8 cellular contexts compared by ENCODE assay signal in genomic region chr1:42173155-42173933, GRCh38. TPM values are rescaled to one million over a fixed set of nuclear protein-coding genes. Genes with fewer than 3 reads are reported as not detected.
DNase-seq lines count a peak whose midpoint lies in the region; ATAC-seq and TF ChIP-seq lines count a peak whose summit lies in the region.

No MANE protein-coding gene starts in this region.

- CTCF ChIA-PET in activated CD4-positive, alpha-beta T cell treated with anti-CD3 and anti-CD28 coated beads for 36 hours (lab: Charles Lee) = interaction anchor here (0.6 to 3.0 kb wide), 58 partner anchors 7 to 985 kb away, joined by 3 to 16 read pairs (median 4); no protein-coding TSS in a partner anchor

- peaks cover 3% of the 10 kb centered on the region for H3K27me3 Mint-ChIP-seq in activated CD4-positive, alpha-beta T cell treated with anti-CD3 and anti-CD28 coated beads for 36 hours
- no peaks in the 10 kb centered on the region for H3K27me3 Mint-ChIP-seq in chondrocyte (ENCODE audit: low read depth)

- ATAC-seq in activated CD4-positive, alpha-beta T cell treated with anti-CD3 and anti-CD28 coated beads for 36 hours = peak; percentile 82
- ATAC-seq in left lobe of liver = peak; percentile 88
- ATAC-seq in HG03354 (IDR thresholded peaks at IDR 0.05; ENCODE audit: poor library complexity, severe bottlenecking, unreplicated experiment) = no peak

- peaks cover 4% of the 10 kb centered on the region for H3K36me3 Mint-ChIP-seq in activated CD4-positive, alpha-beta T cell treated with anti-CD3 and anti-CD28 coated beads for 36 hours (ENCODE audit: low read depth)
- H3K36me3 Mint-ChIP-seq in chondrocyte (ENCODE audit: low read depth) = no peaks in the 10 kb centered on the region

- peak; percentile 78 for DNase-seq in NCI-H510A treated with DMSO at 0.1 percent for 48 hours (lab: John Stamatoyannopoulos, UW)
- no peak for DNase-seq in NCI-H510A (lab: John Stamatoyannopoulos, UW)
- peak; percentile 45 for DNase-seq in NCI-H345 (lab: John Stamatoyannopoulos, UW)
- peak; percentile 81 for DNase-seq in activated CD4-positive, alpha-beta T cell treated with anti-CD3 and anti-CD28 coated beads for 36 hours
- DNase-seq in chondrocyte (ENCODE audit: low spot score) = no peak
- DNase-seq in left lobe of liver (ENCODE audit: low spot score) = peak; percentile 74
- peak; percentile 44 to 67 for DNase-seq in stimulated activated CD4-positive, alpha-beta T cell treated with anti-CD3 and anti-CD28 coated beads, Interleukin-4, amount 100 ng/mL, for 48 hours (ENCODE audit: low read depth in 2 of 2)

- peak; percentile 96 for TF ChIP-seq CTCF in chondrocyte (IDR thresholded peaks at IDR 0.05)

- H3K4me3 Mint-ChIP-seq in activated CD4-positive, alpha-beta T cell treated with anti-CD3 and anti-CD28 coated beads for 36 hours = no peak overlapping the region
- no peak overlapping the region for H3K4me3 Mint-ChIP-seq in chondrocyte (ENCODE audit: unreplicated experiment)

- H3K9me3 Mint-ChIP-seq in activated CD4-positive, alpha-beta T cell treated with anti-CD3 and anti-CD28 coated beads for 36 hours (ENCODE audit: low read depth) = no peaks in the 10 kb centered on the region
- H3K9me3 Mint-ChIP-seq in chondrocyte (ENCODE audit: low read depth) = no peaks in the 10 kb centered on the region

- intact Hi-C loops in activated CD4-positive, alpha-beta T cell treated with anti-CD3 and anti-CD28 coated beads for 36 hours (cut with DNase I, micrococcal nuclease) = loop anchor here (1.0 to 10.0 kb wide), 7 partner anchors 26 to 657 kb away; partner anchors contain the start of gene FOXJ3 (in 1 of the 2)

- POLR2A ChIA-PET in activated CD4-positive, alpha-beta T cell treated with anti-CD3 and anti-CD28 coated beads for 36 hours (lab: Charles Lee) = no interaction called here

- H3K27ac Mint-ChIP-seq in activated CD4-positive, alpha-beta T cell treated with anti-CD3 and anti-CD28 coated beads for 36 hours = no peak overlapping the region
- no peak overlapping the region for H3K27ac Mint-ChIP-seq in chondrocyte (ENCODE audit: unreplicated experiment)

- no peaks in the 10 kb centered on the region for H3K4me1 Mint-ChIP-seq in activated CD4-positive, alpha-beta T cell treated with anti-CD3 and anti-CD28 coated beads for 36 hours
- H3K4me1 Mint-ChIP-seq in chondrocyte (ENCODE audit: low read depth) = peaks cover 2% of the 10 kb centered on the region

RNA-seq across cellular contexts. Expression of gene GUCA2A, which starts 8.8 kb away (rescaled TPM):
- total RNA-seq in activated CD4-positive, alpha-beta T cell treated with anti-CD3 and anti-CD28 coated beads for 36 hours = not detected
- total RNA-seq in chondrocyte (not detected in 3 replicates), left lobe of liver (not detected)

RNA-seq across cellular contexts. Expression of gene GUCA2B, which starts 20.1 kb away (rescaled TPM):
- total RNA-seq in activated CD4-positive, alpha-beta T cell treated with anti-CD3 and anti-CD28 coated beads for 36 hours = not detected
- not detected in 3 replicates for total RNA-seq in chondrocyte
- total RNA-seq in left lobe of liver = 0.53 TPM

Comparison
In these comparisons a context has a peak if more than half of its experiments do, and no peak if none do; other contexts are left out.
1. DNase-seq: peak in NCI-H510A treated with DMSO at 0.1 percent for 48 hours (single experiment), NCI-H345 (single experiment), activated CD4-positive, alpha-beta T cell treated with anti-CD3 and anti-CD28 coated beads for 36 hours (single experiment), left lobe of liver (single experiment) and stimulated activated CD4-positive, alpha-beta T cell treated with anti-CD3 and anti-CD28 coated beads, Interleukin-4, amount 100 ng/mL, for 48 hours (2 of 2); none in NCI-H510A (single experiment) and chondrocyte (single experiment).